Comparison of ENCODE assay signal across 34 cellular contexts in genomic region chr19:19077103-19077502, GRCh38. TPM values are rescaled to one million over a fixed set of nuclear protein-coding genes. Genes with fewer than 3 reads are reported as not detected.
DNase-seq lines count a peak whose midpoint lies in the region; ATAC-seq and TF ChIP-seq lines count a peak whose summit lies in the region.
"Had no signal": no experiment of that assay in that cellular context is flagged by ENCODE, and none has a peak within 500 bp of the region (broad histone marks: within the 10 kb centered on the region; RNA-seq: fewer than 3 reads in every experiment).

No MANE protein-coding gene starts in this region.

- ATAC-seq in activated naive CD4-positive, alpha-beta T cell treated with anti-CD3 and anti-CD28 coated beads, Interleukin-2, amount 50 U/mL, for 72 hours = no peak
- no peak for ATAC-seq in GM21515 (IDR thresholded peaks at IDR 0.05; ENCODE audit: unreplicated experiment)
- ATAC-seq: GM12878; pancreas; stimulated activated naive CD8-positive, alpha-beta T cell treated with anti-CD3 and anti-CD28 coated beads, Interleukin-15, Interleukin-2, amounts not matched to agents 100 U/mL and 50 U/mL, for 24 hours had no signal

- H3K4me1 ChIP-seq in neutrophil (ENCODE audit: control insufficient read depth in 1 of 2, insufficient read depth in 1 of 2, low read depth in 1 of 2, low read length in 1 of 2) = peaks cover 17 to 26% of the 10 kb centered on the region in 2 experiments
- H3K4me1 ChIP-seq: esophagus muscularis mucosa, pancreas had no signal

- H3K4me3 ChIP-seq in neutrophil (ENCODE audit: low read depth in 1 of 2, low read length in 1 of 2) = peak overlapping the region in 1 of 2 experiments; percentile 15
- H3K4me3 ChIP-seq: cardiac muscle cell, coronary artery, esophagus muscularis mucosa, GM12878, hepatocyte, pancreas, right atrium auricular region had no signal

- H3K9me3 Mint-ChIP-seq in activated naive CD4-positive, alpha-beta T cell treated with anti-CD3 and anti-CD28 coated beads, Interleukin-2, amount 50 U/mL, for 72 hours = no peaks in the 10 kb centered on the region
- H3K9me3 Mint-ChIP-seq: activated T-helper 2 cell treated with anti-CD3 and anti-CD28 coated beads, Interferon-gamma antibody, Interleukin-2, Interleukin-4, amounts not matched to agents 10 μg/mL and 5 μg/mL and 100 μg/mL, durations not matched to agents 14 hours and 24 hours and 36 hours; endodermal cell; natural killer cell treated with Interleukin-12 subunit alpha and Interleukin-12 subunit beta and Interleukin-15 and Interleukin-18, amount 100 ng/mL, for 72 hours had no signal

- peak overlapping the region in 1 of 2 donors; percentile 73 for H3K27ac Mint-ChIP-seq in activated naive CD4-positive, alpha-beta T cell treated with anti-CD3 and anti-CD28 coated beads, Interleukin-2, amount 50 U/mL, for 72 hours
- H3K27ac Mint-ChIP-seq: activated naive CD8-positive, alpha-beta T cell; activated T-helper 2 cell treated with anti-CD3 and anti-CD28 coated beads, Interferon-gamma antibody, Interleukin-2, Interleukin-4, amounts not matched to agents 10 μg/mL and 5 μg/mL and 100 μg/mL, durations not matched to agents 14 hours and 24 hours and 36 hours; endodermal cell had no signal

- H3K27ac ChIP-seq in neutrophil = peak overlapping the region; percentile 50
- H3K27ac ChIP-seq: cardiac muscle cell, coronary artery, esophagus muscularis mucosa, hepatocyte, pancreas, right atrium auricular region had no signal

- no peaks in the 10 kb centered on the region for H3K9me3 ChIP-seq in neutrophil
- H3K9me3 ChIP-seq: esophagus muscularis mucosa, pancreas, right atrium auricular region had no signal

- no peaks in the 10 kb centered on the region for H3K27me3 ChIP-seq in neutrophil
- H3K27me3 ChIP-seq: cardiac muscle cell, esophagus muscularis mucosa, hepatocyte, pancreas, right atrium auricular region had no signal

- DNase-seq in SIG-M5 treated with dmso at 0.1 percent for 504 hours (lab: John Stamatoyannopoulos, UW; ENCODE audit: unreplicated experiment) (peak; percentile 59), SIG-M5 (lab: John Stamatoyannopoulos, UW) (no peak), NCI-H146 treated with DMSO at 0.1 percent for 48 hours (lab: John Stamatoyannopoulos, UW; ENCODE audit: unreplicated experiment) (peak; percentile 95), NOMO-1 (lab: John Stamatoyannopoulos, UW; ENCODE audit: unreplicated experiment in 2 of 2) (peak; percentile 55 to 56), kidney glomerular epithelial cell (lab: John Stamatoyannopoulos, UW) (no peak)
- DNase-seq in activated naive CD4-positive, alpha-beta T cell treated with anti-CD3 and anti-CD28 coated beads, Interleukin-2, amount 50 U/mL, for 72 hours (ENCODE audit: low spot score in 2 of 2) = no peak
- DNase-seq: activated CD4-positive, alpha-beta T cell treated with anti-CD3 and anti-CD28 coated beads, Interleukin-2, amount 50 U/mL, for 48 hours; activated CD4-positive, CD25-positive, alpha-beta regulatory T cell; activated CD8-positive, alpha-beta memory T cell treated with anti-CD3 and anti-CD28 coated beads, Interleukin-2, amount 50 U/mL, for 48 hours; aorta; C1 segment of cervical spinal cord; Calu3; DND-41; endodermal cell; foreskin melanocyte; NCI-H1694; NCI-H524; pancreas; Right ventricle myocardium superior; stimulated activated CD4-positive, alpha-beta T cell treated with anti-CD3 and anti-CD28 coated beads, Interleukin-12 subunit alpha, Interleukin-12 subunit beta, amount 100 ng/mL, for 4 hours; stimulated activated naive CD8-positive, alpha-beta T cell treated with anti-CD3 and anti-CD28 coated beads, Interleukin-15, Interleukin-2, amounts not matched to agents 100 U/mL and 50 U/mL, for 24 hours; SW 1271; T1000 had no signal

- H3K36me3 Mint-ChIP-seq in activated naive CD4-positive, alpha-beta T cell treated with anti-CD3 and anti-CD28 coated beads, Interleukin-2, amount 50 U/mL, for 72 hours = no peaks in the 10 kb centered on the region
- H3K36me3 Mint-ChIP-seq: natural killer cell treated with Interleukin-12 subunit alpha and Interleukin-12 subunit beta and Interleukin-15 and Interleukin-18, amount 100 ng/mL, for 72 hours had no signal

- no peaks in the 10 kb centered on the region for H3K36me3 ChIP-seq in neutrophil
- H3K36me3 ChIP-seq: cardiac muscle cell, pancreas, right atrium auricular region had no signal

- TF ChIP-seq CTCF in neutrophil (IDR thresholded peaks at IDR 0.05) = no peak

RNA-seq across cellular contexts. Expression of gene SLC25A42, which starts 13.3 kb away (rescaled TPM):
- 10 to 100 TPM; 15.1 to 19.2 TPM for total RNA-seq in activated naive CD4-positive, alpha-beta T cell treated with anti-CD3 and anti-CD28 coated beads, Interleukin-2, amount 50 U/mL, for 72 hours

RNA-seq across cellular contexts. Expression of gene ARMC6, which starts 43.7 kb away (rescaled TPM):
- total RNA-seq in activated naive CD4-positive, alpha-beta T cell treated with anti-CD3 and anti-CD28 coated beads, Interleukin-2, amount 50 U/mL, for 72 hours = 10 to 100 TPM; 22.4 to 34.8 TPM

RNA-seq across cellular contexts. Expression of gene SUGP2, which starts 43.8 kb away (rescaled TPM):
- 100 to 1,000 TPM; 119 to 248 TPM for total RNA-seq in activated naive CD4-positive, alpha-beta T cell treated with anti-CD3 and anti-CD28 coated beads, Interleukin-2, amount 50 U/mL, for 72 hours

Comparison
In these comparisons a context has a peak if more than half of its experiments do, and no peak if none do; other contexts are left out.
1. DNase-seq: peak in SIG-M5 treated with dmso at 0.1 percent for 504 hours (single experiment), NCI-H146 treated with DMSO at 0.1 percent for 48 hours (single experiment) and NOMO-1 (2 of 2); none in SIG-M5 (single experiment), kidney glomerular epithelial cell (single experiment) and activated naive CD4-positive, alpha-beta T cell treated with anti-CD3 and anti-CD28 coated beads, Interleukin-2, amount 50 U/mL, for 72 hours (0 of 2).